ENCODE assay signal across 11 cellular contexts in the genomic region with DNA sequence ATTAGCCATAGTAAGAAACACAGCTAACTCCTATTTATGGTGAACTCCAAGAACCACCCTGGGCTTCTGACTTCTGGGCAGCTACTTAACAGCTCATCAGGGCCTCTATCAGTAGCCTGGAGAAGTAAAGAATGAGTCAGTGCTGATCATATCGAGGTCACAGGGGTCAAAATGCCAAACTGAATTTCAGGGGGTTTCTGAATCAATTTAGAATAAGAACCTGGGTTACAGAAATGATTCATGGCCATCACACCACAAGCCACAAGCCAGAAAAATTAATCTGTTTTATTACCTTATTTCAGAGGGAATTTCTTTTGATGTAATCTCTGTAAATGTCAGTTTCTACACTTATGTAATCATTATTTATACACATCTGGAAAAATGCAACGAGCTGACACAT.
DNase-seq lines count a peak whose midpoint lies in the region; ATAC-seq and TF ChIP-seq lines count a peak whose summit lies in the region.
"Had no signal": no experiment of that assay in that cellular context is flagged by ENCODE, and none has a peak within 500 bp of the region (broad histone marks: within the 10 kb centered on the region; RNA-seq: fewer than 3 reads in every experiment).

No MANE protein-coding gene starts in this region.

- no peaks in the 10 kb centered on the region for H3K27me3 Mint-ChIP-seq in WTC11 (ENCODE audit: low read depth)

- no peaks in the 10 kb centered on the region for H3K4me1 Mint-ChIP-seq in WTC11

- peak; percentile 27 for DNase-seq in HCEC 1CT
- peak; percentile 22 for DNase-seq in MG63
- DNase-seq in glomerular visceral epithelial cell (ENCODE audit: extremely low spot score): peak; percentile 41
- no peak for DNase-seq in amygdala (lab: John Stamatoyannopoulos, UW)
- no peak for DNase-seq in WTC11 (ENCODE audit: low spot score)
- no peak for DNase-seq in DMS79 treated with DMSO at 0.1 percent for 48 hours (lab: John Stamatoyannopoulos, UW)
- no peak for DNase-seq in activated gamma-delta T cell (lab: John Stamatoyannopoulos, UW)
- DNase-seq: effector CD8-positive, alpha-beta T cell; kidney glomerular epithelial cell; NCI-H2029 had no signal

- no peaks in the 10 kb centered on the region for H3K9me3 ChIP-seq in MG63

- H3K4me3 ChIP-seq in MG63: no peak overlapping the region

- CTCF ChIA-PET in WTC11 (lab: Charles Lee): no interaction called here

- H3K9me3 Mint-ChIP-seq in WTC11: no peaks in the 10 kb centered on the region

- peaks cover 7% of the 10 kb centered on the region for H3K36me3 Mint-ChIP-seq in WTC11

- no peak for TF ChIP-seq CTCF in WTC11 (IDR thresholded peaks at IDR 0.05)

- no peak overlapping the region for H3K4me3 Mint-ChIP-seq in WTC11

- no peak overlapping the region for H3K27ac Mint-ChIP-seq in WTC11

- ATAC-seq in GM18868 (IDR thresholded peaks at IDR 0.05; ENCODE audit: unreplicated experiment): peak; percentile 71
- ATAC-seq in WTC11: no peak

- H3K36me3 ChIP-seq in MG63: no peaks in the 10 kb centered on the region

- POLR2A ChIA-PET in WTC11 (lab: Charles Lee): no interaction called here

- no peaks in the 10 kb centered on the region for H3K27me3 ChIP-seq in MG63

TF ChIP-seq in WTC11, 78 proteins besides CTCF, POLR2A, EP300 and RAD21:
- TF ChIP-seq, protein P1, sequence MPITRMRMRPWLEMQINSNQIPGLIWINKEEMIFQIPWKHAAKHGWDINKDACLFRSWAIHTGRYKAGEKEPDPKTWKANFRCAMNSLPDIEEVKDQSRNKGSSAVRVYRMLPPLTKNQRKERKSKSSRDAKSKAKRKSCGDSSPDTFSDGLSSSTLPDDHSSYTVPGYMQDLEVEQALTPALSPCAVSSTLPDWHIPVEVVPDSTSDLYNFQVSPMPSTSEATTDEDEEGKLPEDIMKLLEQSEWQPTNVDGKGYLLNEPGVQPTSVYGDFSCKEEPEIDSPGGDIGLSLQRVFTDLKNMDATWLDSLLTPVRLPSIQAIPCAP (CRISPR knock-in tag; IDR thresholded peaks at IDR 0.05): no peak

Comparison
In these comparisons a context has a peak if more than half of its experiments do, and no peak if none do; other contexts are left out.
1. DNase-seq: peak in HCEC 1CT (single experiment), MG63 (single experiment) and glomerular visceral epithelial cell (single experiment); none in amygdala (0 of 56), WTC11 (single experiment), DMS79 treated with DMSO at 0.1 percent for 48 hours (single experiment) and activated gamma-delta T cell (single experiment).